ENCODE assay signal across 8 cellular contexts in the genomic region with DNA sequence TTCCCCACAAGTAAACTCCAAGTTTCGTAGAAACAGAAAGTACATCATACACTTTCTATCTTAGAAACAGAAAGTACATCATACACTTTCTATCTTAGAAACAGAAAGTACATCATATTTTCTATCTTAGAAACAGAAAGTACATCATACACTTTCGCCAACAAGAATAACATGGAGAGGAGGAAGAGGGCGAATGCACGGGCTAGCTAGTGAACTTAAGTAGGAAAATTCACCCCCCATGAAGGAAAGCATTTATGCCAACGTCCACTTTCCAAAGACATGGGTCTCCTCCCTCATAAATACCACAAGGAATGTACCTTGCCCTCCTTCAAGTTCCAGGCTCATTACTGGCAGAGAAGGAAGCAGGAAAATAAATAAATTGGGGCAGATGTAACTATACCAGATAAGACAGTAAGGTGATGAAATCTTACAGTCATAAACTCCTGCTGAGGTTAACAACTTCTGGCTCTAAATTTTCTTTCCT.
DNase-seq lines count a peak whose midpoint lies in the region; ATAC-seq lines count a peak whose summit lies in the region.

No MANE protein-coding gene starts in this region.

- no peaks in the 10 kb centered on the region for H3K36me3 Mint-ChIP-seq in activated CD4-positive, alpha-beta T cell treated with anti-CD3 and anti-CD28 coated beads, Interleukin-2, amount 10 ng/mL, durations not matched to agents 7 days and 5 days (ENCODE audit: low read depth)
- H3K36me3 Mint-ChIP-seq in T-cell = peaks cover 3% of the 10 kb centered on the region
- peaks cover 2 to 15% (median 9%) of the 10 kb centered on the region in 3 donors for H3K36me3 Mint-ChIP-seq in naive thymus-derived CD8-positive, alpha-beta T cell

- H3K9me3 Mint-ChIP-seq in activated CD4-positive, alpha-beta T cell treated with anti-CD3 and anti-CD28 coated beads, Interleukin-2, amount 10 ng/mL, durations not matched to agents 7 days and 5 days = peaks cover 2% of the 10 kb centered on the region
- H3K9me3 Mint-ChIP-seq in T-cell = peaks cover 0 to 2% (median 0%) of the 10 kb centered on the region in 3 donors
- H3K9me3 Mint-ChIP-seq in naive thymus-derived CD8-positive, alpha-beta T cell = peaks cover 0 to 9% (median under 1%) of the 10 kb centered on the region in 9 donors

- POLR2A ChIA-PET in activated CD4-positive, alpha-beta T cell treated with anti-CD3 and anti-CD28 coated beads, Interleukin-2, amount 10 ng/mL, durations not matched to agents 7 days and 5 days (lab: Charles Lee) = interaction anchor here (0.6 kb wide), 1 partner anchor 792 kb away, joined by 3 read pairs; no protein-coding TSS in a partner anchor
- POLR2A ChIA-PET in T-cell (lab: Charles Lee) = no interaction called here
- POLR2A ChIA-PET in naive thymus-derived CD8-positive, alpha-beta T cell (lab: Charles Lee) = no interaction called here

- DNase-seq in activated CD4-positive, alpha-beta T cell treated with anti-CD3 and anti-CD28 coated beads, Interleukin-2, amount 10 ng/mL, durations not matched to agents 7 days and 5 days = peak; percentile 22
- no peak for DNase-seq in activated CD4-positive, alpha-beta T cell treated with anti-CD3 and anti-CD28 coated beads for 1 hour
- DNase-seq in T-cell (no peak), DMS114 treated with DMSO at 0.1 percent for 48 hours (lab: John Stamatoyannopoulos, UW; ENCODE audit: unreplicated experiment) (no peak), SKM-1 treated with dmso at 0.1 percent for 144 hours (lab: John Stamatoyannopoulos, UW; ENCODE audit: unreplicated experiment) (no peak), KG1 (lab: John Stamatoyannopoulos, UW) (no peak)
- DNase-seq in naive thymus-derived CD8-positive, alpha-beta T cell = no peak

- peaks cover 23% of the 10 kb centered on the region for H3K4me1 Mint-ChIP-seq in activated CD4-positive, alpha-beta T cell treated with anti-CD3 and anti-CD28 coated beads, Interleukin-2, amount 10 ng/mL, durations not matched to agents 7 days and 5 days
- peaks cover 15 to 22% (median 17%) of the 10 kb centered on the region in 3 donors for H3K4me1 Mint-ChIP-seq in T-cell
- H3K4me1 Mint-ChIP-seq in naive thymus-derived CD8-positive, alpha-beta T cell = peaks cover 0 to 25% (median 10%) of the 10 kb centered on the region in 4 donors

- peak overlapping the region; percentile 90 for H3K27ac Mint-ChIP-seq in activated CD4-positive, alpha-beta T cell treated with anti-CD3 and anti-CD28 coated beads, Interleukin-2, amount 10 ng/mL, durations not matched to agents 7 days and 5 days
- H3K27ac Mint-ChIP-seq in T-cell = peak overlapping the region; percentile 67 to 79
- peak overlapping the region in 6 of 10 donors; percentile 1 to 63 (median 34) for H3K27ac Mint-ChIP-seq in naive thymus-derived CD8-positive, alpha-beta T cell

- CTCF ChIA-PET in activated CD4-positive, alpha-beta T cell treated with anti-CD3 and anti-CD28 coated beads, Interleukin-2, amount 10 ng/mL, durations not matched to agents 7 days and 5 days (lab: Charles Lee) = no interaction called here
- CTCF ChIA-PET in T-cell (lab: Charles Lee) = no interaction called here

- peak overlapping the region; percentile 65 for H3K4me3 Mint-ChIP-seq in activated CD4-positive, alpha-beta T cell treated with anti-CD3 and anti-CD28 coated beads, Interleukin-2, amount 10 ng/mL, durations not matched to agents 7 days and 5 days
- H3K4me3 Mint-ChIP-seq in T-cell = peak overlapping the region; percentile 51 to 67 (median 55)
- peak overlapping the region in 7 of 10 donors; percentile 1 to 72 (median 15) for H3K4me3 Mint-ChIP-seq in naive thymus-derived CD8-positive, alpha-beta T cell

- H3K27me3 Mint-ChIP-seq in activated CD4-positive, alpha-beta T cell treated with anti-CD3 and anti-CD28 coated beads, Interleukin-2, amount 10 ng/mL, durations not matched to agents 7 days and 5 days = no peaks in the 10 kb centered on the region
- H3K27me3 Mint-ChIP-seq in T-cell = peaks cover 0 to 3% of the 10 kb centered on the region in 2 donors
- H3K27me3 Mint-ChIP-seq in naive thymus-derived CD8-positive, alpha-beta T cell = peaks cover 0 to 8% (median 0%) of the 10 kb centered on the region in 5 donors

- peak; percentile 97 for ATAC-seq in HG02840 (IDR thresholded peaks at IDR 0.05; ENCODE audit: low FRiP score, unreplicated experiment)
- no peak for ATAC-seq in T-cell (replicated peaks in 1 of 4)
- no peak for ATAC-seq in naive thymus-derived CD8-positive, alpha-beta T cell

Comparison
In these comparisons a context has a peak if more than half of its experiments do, and no peak if none do; other contexts are left out.
1. H3K27ac Mint-ChIP-seq: peak in every context shown above with its lines; median percentile 90 in activated CD4-positive, alpha-beta T cell treated with anti-CD3 and anti-CD28 coated beads, Interleukin-2, amount 10 ng/mL, durations not matched to agents 7 days and 5 days; 73 in T-cell; 34 in naive thymus-derived CD8-positive, alpha-beta T cell.
2. H3K4me3 Mint-ChIP-seq: peak in every context shown above with its lines; median percentile 65 in activated CD4-positive, alpha-beta T cell treated with anti-CD3 and anti-CD28 coated beads, Interleukin-2, amount 10 ng/mL, durations not matched to agents 7 days and 5 days; 55 in T-cell; 15 in naive thymus-derived CD8-positive, alpha-beta T cell.